In the genomic region with DNA sequence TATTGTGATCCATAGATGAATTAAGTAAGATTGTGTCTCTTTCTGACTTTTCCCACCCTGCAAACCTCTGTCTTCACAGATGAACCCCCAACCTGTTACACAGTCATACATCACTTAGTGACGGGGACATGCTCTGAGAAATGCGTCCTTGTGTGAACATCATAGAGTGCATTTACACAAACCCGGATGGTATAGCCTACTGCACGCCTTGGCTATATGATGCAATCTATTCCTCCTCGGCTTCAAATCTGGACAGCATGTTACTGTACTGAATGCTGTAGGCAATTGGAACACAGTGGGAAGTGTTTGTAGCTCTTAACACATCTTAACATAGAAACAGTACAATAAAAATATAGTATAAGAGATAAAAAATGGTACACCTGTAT, we compare ENCODE assay signal across 10 cellular contexts. TPM values are rescaled to one million over a fixed set of nuclear protein-coding genes. Genes with fewer than 3 reads are reported as not detected.
DNase-seq lines count a peak whose midpoint lies in the region; ATAC-seq lines count a peak whose summit lies in the region.
"Had no signal": no experiment of that assay in that cellular context is flagged by ENCODE, and none has a peak within 500 bp of the region (broad histone marks: within the 10 kb centered on the region; RNA-seq: fewer than 3 reads in every experiment).

No MANE protein-coding gene starts in this region.

- ATAC-seq in GM18868 (IDR thresholded peaks at IDR 0.05; ENCODE audit: unreplicated experiment) = peak; percentile 66
- peak; percentile 31 for ATAC-seq in GM21825 (IDR thresholded peaks at IDR 0.05; ENCODE audit: unreplicated experiment)
- ATAC-seq in natural killer cell treated with Interleukin-12 subunit alpha and Interleukin-12 subunit beta and Interleukin-15 and Interleukin-18, amount 100 ng/mL, for 72 hours = peak in 1 of 2 donors; percentile 47

- H3K4me1 Mint-ChIP-seq in natural killer cell treated with Interleukin-12 subunit alpha and Interleukin-12 subunit beta and Interleukin-15 and Interleukin-18, amount 100 ng/mL, for 72 hours (ENCODE audit: low read depth in 2 of 2) = peaks cover 22 to 25% of the 10 kb centered on the region in 2 donors

- H3K27ac Mint-ChIP-seq in natural killer cell treated with Interleukin-12 subunit alpha and Interleukin-12 subunit beta and Interleukin-15 and Interleukin-18, amount 100 ng/mL, for 72 hours = peak overlapping the region; percentile 78 to 86

- peak overlapping the region; percentile 74 for H3K4me3 Mint-ChIP-seq in natural killer cell treated with Interleukin-12 subunit alpha and Interleukin-12 subunit beta and Interleukin-15 and Interleukin-18, amount 100 ng/mL, for 72 hours

- H3K36me3 Mint-ChIP-seq in natural killer cell treated with Interleukin-12 subunit alpha and Interleukin-12 subunit beta and Interleukin-15 and Interleukin-18, amount 100 ng/mL, for 72 hours = no peaks in the 10 kb centered on the region

- H3K9me3 Mint-ChIP-seq in natural killer cell treated with Interleukin-12 subunit alpha and Interleukin-12 subunit beta and Interleukin-15 and Interleukin-18, amount 100 ng/mL, for 72 hours = no peaks in the 10 kb centered on the region

- peaks cover 0 to 6% of the 10 kb centered on the region in 2 donors for H3K27me3 Mint-ChIP-seq in natural killer cell treated with Interleukin-12 subunit alpha and Interleukin-12 subunit beta and Interleukin-15 and Interleukin-18, amount 100 ng/mL, for 72 hours

- DNase-seq in NAMALWA (ENCODE audit: low spot score) = peak; percentile 74
- no peak for DNase-seq in natural killer cell treated with Interleukin-12 subunit alpha and Interleukin-12 subunit beta and Interleukin-15 and Interleukin-18, amount 100 ng/mL, for 72 hours (ENCODE audit: low spot score)
- no peak for DNase-seq in NCI-H2196 (lab: John Stamatoyannopoulos, UW; ENCODE audit: unreplicated experiment)
- DNase-seq in activated gamma-delta T cell (lab: John Stamatoyannopoulos, UW) = no peak
- DNase-seq in SK-N-DZ (ENCODE audit: low spot score) = no peak
- DNase-seq: NCI-H524 treated with DMSO at 0.1 percent for 48 hours, sigmoid colon had no signal

RNA-seq across cellular contexts. Expression of a gene that starts 7.4 kb away (rescaled TPM):
- 10 to 100 TPM; 45.9 to 67.2 TPM for total RNA-seq in natural killer cell treated with Interleukin-12 subunit alpha and Interleukin-12 subunit beta and Interleukin-15 and Interleukin-18, amount 100 ng/mL, for 72 hours
- polyA plus RNA-seq in SK-N-DZ (2014; cell fraction: cytosol; rRNA removed) = 0.20 and 0.72 TPM in 2 replicates
- polyA plus RNA-seq in SK-N-DZ (2014; cell fraction: nucleus; rRNA removed) = 1.6 TPM in 1 of 2 replicates, not detected in the other

RNA-seq across cellular contexts. Expression of a gene that starts 27.8 kb away (rescaled TPM):
- total RNA-seq in natural killer cell treated with Interleukin-12 subunit alpha and Interleukin-12 subunit beta and Interleukin-15 and Interleukin-18, amount 100 ng/mL, for 72 hours = not detected
- polyA plus RNA-seq in SK-N-DZ (2014; cell fraction: cytosol; rRNA removed) = not detected in 2 replicates
- 0.03 TPM in 1 of 2 replicates, not detected in the other for polyA plus RNA-seq in SK-N-DZ (2014; cell fraction: nucleus; rRNA removed)
- total RNA-seq: liver, sigmoid colon had no signal
- polyA plus RNA-seq: liver, sigmoid colon had no signal
